Comparison of ENCODE assay signal across 26 cellular contexts in the genomic region with DNA sequence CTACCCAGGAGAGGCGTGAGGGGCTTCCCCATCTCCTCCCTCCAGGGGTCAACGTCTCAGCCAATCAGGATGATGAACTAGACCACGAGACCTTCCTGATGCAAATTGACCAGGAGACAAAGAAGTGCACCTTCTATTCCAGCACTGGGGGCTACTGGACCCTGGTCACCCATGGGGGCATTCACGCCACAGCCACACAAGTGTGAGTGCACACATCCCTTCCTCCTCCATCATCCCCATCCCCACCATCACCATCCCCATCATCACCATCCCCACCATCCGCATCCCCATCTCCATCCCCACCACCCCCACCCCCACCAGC.
"Had no signal": no experiment of that assay in that cellular context is flagged by ENCODE, and none has a peak within 500 bp of the region (broad histone marks: within the 10 kb centered on the region; RNA-seq: fewer than 3 reads in every experiment).

No MANE protein-coding gene starts in this region.

- H3K4me2 ChIP-seq: hepatocyte, neural progenitor cell had no signal

- H3K4me3 Mint-ChIP-seq: mesothelial cell of epicardium; natural killer cell; nephron progenitor cell; neural progenitor cell; stimulated activated effector memory CD8-positive, alpha-beta T cell treated with anti-CD3 and anti-CD28 coated beads, Interleukin-12 subunit alpha, Interleukin-12 subunit beta, amount 100 ng/mL, for 72 hours; stimulated activated naive CD8-positive, alpha-beta T cell treated with anti-CD3 and anti-CD28 coated beads, Interleukin-15, amount 100 ng/mL, for 72 hours; type B pancreatic cell had no signal

- H2AFZ ChIP-seq: hepatocyte, neural progenitor cell had no signal

- H3K4me3 ChIP-seq: hepatocyte, left ventricle myocardium inferior, lung, neural progenitor cell, ovary, right atrium auricular region, skin epidermis, tibial nerve, vagina had no signal

- H3K27ac ChIP-seq: hepatocyte, left ventricle myocardium inferior, neural progenitor cell, ovary, right atrium auricular region, skin epidermis, tibial nerve, vagina had no signal

- H3K9me3 ChIP-seq: left ventricle myocardium inferior, ovary, right atrium auricular region, tibial nerve, vagina had no signal

- DNase-seq: islet precursor cell; left ventricle myocardium inferior; mesendoderm; naive B cell; natural killer cell; nephron progenitor cell; ovary; stimulated activated CD4-positive, alpha-beta T cell treated with anti-CD3 and anti-CD28 coated beads, Interleukin-12 subunit alpha, Interleukin-12 subunit beta, amount 100 ng/mL, for 4 hours; stimulated activated CD4-positive, alpha-beta T cell treated with anti-CD3 and anti-CD28 coated beads, Interleukin-15, amount 100 ng/mL, for 24 hours; stimulated activated CD4-positive, alpha-beta T cell treated with anti-CD3 and anti-CD28 coated beads, Interleukin-2, amount 100 ng/mL, for 24 hours; stimulated activated CD4-positive, alpha-beta T cell treated with anti-CD3 and anti-CD28 coated beads, Interleukin-4, amount 100 ng/mL, for 1 hour; stimulated activated naive CD4-positive, alpha-beta T cell treated with Interleukin-2 at 50 U/mL for 16 hours; stimulated activated naive CD8-positive, alpha-beta T cell treated with anti-CD3 and anti-CD28 coated beads, Interleukin-15, amount 100 ng/mL, for 72 hours; substantia nigra had no signal

- ATAC-seq: natural killer cell; sciatic nerve; stimulated activated effector memory CD8-positive, alpha-beta T cell treated with anti-CD3 and anti-CD28 coated beads, Interleukin-12 subunit alpha, Interleukin-12 subunit beta, amount 100 ng/mL, for 72 hours; stimulated activated naive CD8-positive, alpha-beta T cell treated with anti-CD3 and anti-CD28 coated beads, Interleukin-15, amount 100 ng/mL, for 72 hours had no signal

- H3K9ac ChIP-seq: neural progenitor cell had no signal

- H3K27me3 ChIP-seq: ovary, vagina had no signal

- H3K79me2 ChIP-seq: hepatocyte had no signal

- H3K36me3 Mint-ChIP-seq: natural killer cell, neural progenitor cell, type B pancreatic cell had no signal

- H3K36me3 ChIP-seq: neural progenitor cell, ovary had no signal

- H3K4me1 Mint-ChIP-seq: mesothelial cell of epicardium had no signal

- H3K27ac Mint-ChIP-seq: mesothelial cell of epicardium; naive B cell; natural killer cell; nephron progenitor cell; neural progenitor cell; progenitor cell of endocrine pancreas; stimulated activated effector memory CD8-positive, alpha-beta T cell treated with anti-CD3 and anti-CD28 coated beads, Interleukin-12 subunit alpha, Interleukin-12 subunit beta, amount 100 ng/mL, for 72 hours; stimulated activated naive CD8-positive, alpha-beta T cell treated with anti-CD3 and anti-CD28 coated beads, Interleukin-15, amount 100 ng/mL, for 72 hours; type B pancreatic cell had no signal

- H3K9me3 Mint-ChIP-seq: mesothelial cell of epicardium; naive B cell; natural killer cell; stimulated activated effector memory CD8-positive, alpha-beta T cell treated with anti-CD3 and anti-CD28 coated beads, Interleukin-12 subunit alpha, Interleukin-12 subunit beta, amount 100 ng/mL, for 72 hours; stimulated activated naive CD8-positive, alpha-beta T cell treated with anti-CD3 and anti-CD28 coated beads, Interleukin-15, amount 100 ng/mL, for 72 hours; type B pancreatic cell had no signal
